ENCODE assay signal across 15 cellular contexts in genomic region chr5:142529626-142530278, GRCh38.
DNase-seq lines count a peak whose midpoint lies in the region; ATAC-seq, FAIRE-seq and TF ChIP-seq lines count a peak whose summit lies in the region.
"Had no signal": no experiment of that assay in that cellular context is flagged by ENCODE, and none has a peak within 500 bp of the region (broad histone marks: within the 10 kb centered on the region; RNA-seq: fewer than 3 reads in every experiment).

No MANE protein-coding gene starts in this region.

- no peak overlapping the region for H4K91ac ChIP-seq in IMR-90 (ENCODE audit: insufficient read depth, low read depth, low read length)

- CTCF ChIA-PET in IMR-90 (lab: Yijun Ruan, JAX) (no interaction called here), HepG2 (lab: Yijun Ruan, JAX; ENCODE audit: low intra/inter-chr PET ratio, low total read pairs) (no interaction called here)

- H3K9ac ChIP-seq in IMR-90 (ENCODE audit: low read depth, low read length): no peak overlapping the region
- no peak overlapping the region for H3K9ac ChIP-seq in HepG2 (ENCODE audit: insufficient read depth, low read depth, low read length)
- H3K9ac ChIP-seq in MM.1S (ENCODE audit: low read length): no peak overlapping the region

- H3K4me3 ChIP-seq in AG10803 (ENCODE audit: low read length) (no peak overlapping the region), IMR-90 (ENCODE audit: insufficient read depth, low read depth, low read length) (no peak overlapping the region), astrocyte of the spinal cord (ENCODE audit: low read depth, low read length) (no peak overlapping the region), HepG2 (replicated peaks in 1 of 3; ENCODE audit: insufficient read depth in 1 of 3, low read depth in 2 of 3, low read length in 3 of 3) (no peak overlapping the region), suprapubic skin (no peak overlapping the region), MM.1S (ENCODE audit: low read length) (no peak overlapping the region)
- H3K4me3 ChIP-seq: body of pancreas, uterus had no signal

- H4K8ac ChIP-seq in IMR-90 (ENCODE audit: low read depth in 2 of 2, low read length in 2 of 2): peak overlapping the region in 1 of 2 experiments; percentile 4; a peak in 1 of 4 replicates

- TF ChIP-seq RAD21 in IMR-90 (IDR thresholded peaks at IDR 0.05; ENCODE audit: low read length): no peak
- TF ChIP-seq RAD21 in HepG2 (CRISPR knock-in tag; IDR thresholded peaks at IDR 0.05): no peak

- no peak for FAIRE-seq in HepG2 (lab: Jason Lieb, UNC)

- H2BK120ac ChIP-seq in IMR-90 (ENCODE audit: low read depth, low read length): no peak overlapping the region

- dilution Hi-C loops in IMR-90 (cut with HindIII; ENCODE audit: low sequenced_read_pairs, unreplicated experiment): loop anchor here (25.0 kb wide), 1 partner anchor 392 kb away; no protein-coding TSS in a partner anchor

- peak; percentile 72 for ATAC-seq in IMR-90 (ENCODE audit: low read depth)
- ATAC-seq in HepG2: peak; percentile 61; the same call in 2 of the 3 replicates
- ATAC-seq: body of pancreas had no signal

- TF ChIP-seq POLR2A in IMR-90 (IDR thresholded peaks at IDR 0.05; ENCODE audit: low read depth, low read length) (no peak), HepG2 (IDR thresholded peaks at IDR 0.05; ENCODE audit: insufficient read depth in 1 of 2, low read depth in 2 of 2, low read length in 2 of 2) (no peak), suprapubic skin (IDR thresholded peaks at IDR 0.05) (no peak)

- H3K27ac ChIP-seq in IMR-90 (ENCODE audit: insufficient read depth, low read length): no peak overlapping the region; the same call in 1 of the 2 replicates
- no peak overlapping the region for H3K27ac ChIP-seq in HepG2 (ENCODE audit: extremely low read length, insufficient read depth, low read length)
- no peak overlapping the region for H3K27ac ChIP-seq in suprapubic skin
- no peak overlapping the region for H3K27ac ChIP-seq in MM.1S (ENCODE audit: low read length)
- H3K27ac ChIP-seq: body of pancreas, uterus had no signal

- H2AK9ac ChIP-seq in IMR-90 (replicated peaks; ENCODE audit: low read depth, low read length, poor library complexity): peak overlapping the region; percentile 8

- intact Hi-C loops in IMR-90 (cut with micrococcal nuclease): no loop called here
- intact Hi-C loops in HepG2 (cut with micrococcal nuclease; ENCODE audit: unreplicated experiment): no loop called here

- TF ChIP-seq EP300 in HepG2 (IDR thresholded peaks at IDR 0.05; ENCODE audit: low read depth in 2 of 2, low read length in 2 of 2) (no peak), HepG2 (CRISPR knock-in tag; IDR thresholded peaks at IDR 0.05; ENCODE audit: borderline replicate concordance) (no peak), suprapubic skin (IDR thresholded peaks at IDR 0.05) (no peak)

- H3K4me2 ChIP-seq in IMR-90 (ENCODE audit: low read depth, low read length) (no peak overlapping the region), HepG2 (ENCODE audit: low read depth, low read length) (no peak overlapping the region), MM.1S (ENCODE audit: low read depth, low read length) (no peak overlapping the region)

- H3K9me2 ChIP-seq in MM.1S (replicated peaks; ENCODE audit: insufficient read depth, low read length): no peaks in the 10 kb centered on the region

- H3K56ac ChIP-seq in IMR-90 (ENCODE audit: extremely low read depth, insufficient read depth, low read length): no peak overlapping the region

- peak overlapping the region; percentile 33; the same call in 1 of the 2 replicates for H2BK20ac ChIP-seq in IMR-90 (ENCODE audit: low read depth, low read length)

- H2BK15ac ChIP-seq in IMR-90 (ENCODE audit: low read depth, low read length): no peak overlapping the region

- peak overlapping the region; percentile 2; the same call in 1 of the 2 replicates for H2AK5ac ChIP-seq in IMR-90 (ENCODE audit: low read depth, low read length)

- H3K14ac ChIP-seq in IMR-90 (replicated peaks; ENCODE audit: low read depth, low read length): peak overlapping the region; percentile 41

- DNase-seq in AG10803 (ENCODE audit: low read depth) (peak; percentile 61), IMR-90 (peak; percentile 82), astrocyte of the spinal cord (ENCODE audit: low read depth, low spot score) (peak; percentile 65), HepG2 (ENCODE audit: low spot score) (peak; percentile 59), suprapubic skin (ENCODE audit: low spot score in 2 of 2) (no peak), NCI-H345 (lab: John Stamatoyannopoulos, UW) (no peak), NOMO-1 (lab: John Stamatoyannopoulos, UW; ENCODE audit: unreplicated experiment in 2 of 2) (no peak), MM.1S (no peak)
- DNase-seq: activated CD4-positive, alpha-beta T cell treated with anti-CD3 and anti-CD28 coated beads, Interleukin-2, amount 10 ng/mL, durations not matched to agents 24 days and 14 days; body of pancreas; GDM1; KBM-7; NCI-H2081; stimulated activated CD4-positive, alpha-beta T cell treated with anti-CD3 and anti-CD28 coated beads, Interleukin-2, amount 100 ng/mL, for 24 hours; uterus had no signal

- H2AFZ ChIP-seq in IMR-90 (replicated peaks; ENCODE audit: low read length, poor library complexity): no peak overlapping the region
- H2AFZ ChIP-seq in HepG2 (ENCODE audit: low read length): no peak overlapping the region
- no peak overlapping the region for H2AFZ ChIP-seq in MM.1S (ENCODE audit: low read length)

- peaks cover 0 to 3% of the 10 kb centered on the region in 2 experiments; a peak in 1 of 4 replicates for H3K79me1 ChIP-seq in IMR-90 (ENCODE audit: low read depth in 1 of 2, low read length in 2 of 2)

- in situ Hi-C loops in IMR-90 (cut with MboI; ENCODE audit: low sequenced_read_pairs) (no loop called here), astrocyte of the spinal cord (cut with HindIII; ENCODE audit: low sequenced_read_pairs) (loop anchor here (25.0 kb wide), 1 partner anchor 367 kb away; no protein-coding TSS in a partner anchor), HepG2 (cut with HindIII; ENCODE audit: extremely low pct_ligation_motif_present, low pct_unique_long_range_greater_than_20kb) (no loop called here)

- TF ChIP-seq CTCF in AG10803 (conservative IDR thresholded peaks at IDR 0.05; ENCODE audit: low read length): no peak
- TF ChIP-seq CTCF in IMR-90 (conservative IDR thresholded peaks at IDR 0.05; ENCODE audit: low read depth, low read length): no peak
- TF ChIP-seq CTCF in astrocyte of the spinal cord (IDR thresholded peaks at IDR 0.05; ENCODE audit: low read depth, low read length): no peak
- TF ChIP-seq CTCF in HepG2 (CRISPR knock-in tag; IDR thresholded peaks at IDR 0.05): no peak
- TF ChIP-seq CTCF in suprapubic skin (IDR thresholded peaks at IDR 0.05): no peak
- no peak for TF ChIP-seq CTCF in MM.1S (IDR thresholded peaks at IDR 0.05; ENCODE audit: low read length)

- no peak overlapping the region for H4K5ac ChIP-seq in IMR-90 (ENCODE audit: low read depth, low read length)

- H3K79me2 ChIP-seq in HepG2 (ENCODE audit: insufficient read depth, low read length) (no peaks in the 10 kb centered on the region), MM.1S (ENCODE audit: low read length) (no peaks in the 10 kb centered on the region)

- no peak overlapping the region; the same call in 1 of the 2 replicates for H3K18ac ChIP-seq in IMR-90 (ENCODE audit: low read depth, low read length)

- H3K9me3 ChIP-seq in IMR-90 (ENCODE audit: control insufficient read depth, insufficient read depth, low read length) (no peaks in the 10 kb centered on the region), HepG2 (ENCODE audit: low read length) (no peaks in the 10 kb centered on the region; the same call in 1 of the 2 replicates), suprapubic skin (no peaks in the 10 kb centered on the region), MM.1S (replicated peaks; ENCODE audit: insufficient read depth, low read length) (no peaks in the 10 kb centered on the region)
- H3K9me3 ChIP-seq: body of pancreas, uterus had no signal

- no peak overlapping the region for H2BK5ac ChIP-seq in IMR-90 (ENCODE audit: low read depth, low read length, poor library complexity, severe bottlenecking)

- H4K20me1 ChIP-seq in IMR-90 (ENCODE audit: insufficient read depth, low read length) (no peaks in the 10 kb centered on the region), HepG2 (ENCODE audit: insufficient read depth, low read length) (no peaks in the 10 kb centered on the region), MM.1S (ENCODE audit: insufficient read depth, low read length) (no peaks in the 10 kb centered on the region)

- H3K4ac ChIP-seq in IMR-90 (ENCODE audit: low read depth, low read length): peak overlapping the region; percentile 42; the same call in 1 of the 2 replicates

- WGBS in IMR-90 (ENCODE audit: extremely low coverage in 2 of 2, insufficient read length in 1 of 2), 2 experiments: 90% methylated on average over 3 of the region's 4 CpGs; no CpG with 5 or more reads in 1 of the 2 experiments
- WGBS in HepG2 (ENCODE audit: low lambda C conversion rate): 76% methylated on average over 4 of the region's 4 CpGs
- 81% methylated on average over 4 of the region's 4 CpGs for WGBS in suprapubic skin

- H3K23ac ChIP-seq in IMR-90 (ENCODE audit: low read depth, low read length): no peak overlapping the region

- POLR2A ChIA-PET in IMR-90 (lab: Charles Lee; ENCODE audit: unreplicated experiment) (no interaction called here), HepG2 (lab: Yijun Ruan, JAX) (no interaction called here)

- BruUV-seq in IMR-90 (replicated peaks; lab: Mats Ljungman, UMichigan) (no TSS peak), HepG2 (replicated peaks; lab: Mats Ljungman, UMichigan) (no TSS peak)

- H3K9me1 ChIP-seq in IMR-90 (ENCODE audit: insufficient read depth, low read length): peaks cover 6% of the 10 kb centered on the region

- H3K27me3 ChIP-seq in IMR-90 (ENCODE audit: control insufficient read depth, insufficient read depth, low read length): no peaks in the 10 kb centered on the region
- no peaks in the 10 kb centered on the region for H3K27me3 ChIP-seq in HepG2 (ENCODE audit: control insufficient read depth in 1 of 2, insufficient read depth in 2 of 2, low read length in 2 of 2)
- H3K27me3 ChIP-seq in suprapubic skin: no peaks in the 10 kb centered on the region
- no peaks in the 10 kb centered on the region for H3K27me3 ChIP-seq in MM.1S (replicated peaks; ENCODE audit: insufficient read depth, low read length)
- H3K27me3 ChIP-seq: body of pancreas, uterus had no signal

- no peaks in the 10 kb centered on the region for H3K36me3 ChIP-seq in IMR-90 (ENCODE audit: control insufficient read depth, insufficient read depth, low read length)
- no peaks in the 10 kb centered on the region for H3K36me3 ChIP-seq in HepG2 (replicated peaks in 1 of 2; ENCODE audit: control insufficient read depth in 1 of 2, insufficient read depth in 2 of 2, low read length in 2 of 2)
- no peaks in the 10 kb centered on the region for H3K36me3 ChIP-seq in suprapubic skin
- no peaks in the 10 kb centered on the region for H3K36me3 ChIP-seq in MM.1S (replicated peaks; ENCODE audit: insufficient read depth, low read length)
- H3K36me3 ChIP-seq: uterus had no signal

- H3F3A ChIP-seq in MM.1S (ENCODE audit: insufficient read depth, low read length): no peaks in the 10 kb centered on the region

- H3K4me1 ChIP-seq in IMR-90 (ENCODE audit: control insufficient read depth, insufficient read depth, low read length) (peaks cover 4% of the 10 kb centered on the region), HepG2 (ENCODE audit: insufficient read depth, low read length) (peaks cover 20% of the 10 kb centered on the region; the same call in 1 of the 2 replicates), suprapubic skin (no peaks in the 10 kb centered on the region), MM.1S (ENCODE audit: low read length) (no peaks in the 10 kb centered on the region)
- H3K4me1 ChIP-seq: body of pancreas, uterus had no signal

Comparison
In these comparisons a context has a peak if more than half of its experiments do, and no peak if none do; other contexts are left out.
1. DNase-seq: peak in AG10803 (single experiment), IMR-90 (single experiment), astrocyte of the spinal cord (single experiment) and HepG2 (single experiment); none in suprapubic skin (0 of 2), NCI-H345 (single experiment), NOMO-1 (0 of 2) and MM.1S (single experiment).